In genomic region chr5:66814146-66814991, GRCh38 we compare ENCODE assay signal across 9 cellular contexts.
DNase-seq lines count a peak whose midpoint lies in the region; ATAC-seq, FAIRE-seq and TF ChIP-seq lines count a peak whose summit lies in the region.
"Had no signal": no experiment of that assay in that cellular context is flagged by ENCODE, and none has a peak within 500 bp of the region (broad histone marks: within the 10 kb centered on the region; RNA-seq: fewer than 3 reads in every experiment).

No MANE protein-coding gene starts in this region.

- no peak overlapping the region for H3K27ac ChIP-seq in testis

- H3K4me1 ChIP-seq in BE2C (no peaks in the 10 kb centered on the region), testis (no peaks in the 10 kb centered on the region)

- in situ Hi-C loops in GM13976 (cut with MboI; ENCODE audit: low sequenced_read_pairs, unreplicated experiment): no loop called here

- H3K27me3 ChIP-seq in BE2C (no peaks in the 10 kb centered on the region), testis (no peaks in the 10 kb centered on the region)

- intact Hi-C loops in testis (cut with DNase I; ENCODE audit: low total_unique reads): no loop called here

- 46 to 49% methylated on average over 6 of the region's 6 CpGs for WGBS in testis, 2 donors

- no peak for FAIRE-seq in HTR-8/SVneo (lab: Jason Lieb, UNC)

- no peak for TF ChIP-seq POLR2A in testis (IDR thresholded peaks at IDR 0.05)

- TF ChIP-seq CTCF in BE2C (IDR thresholded peaks at IDR 0.05; ENCODE audit: low read depth, low read length): peak; percentile 90
- peak; percentile 64 for TF ChIP-seq CTCF in GM13976 (IDR thresholded peaks at IDR 0.05; ENCODE audit: borderline replicate concordance, control extremely low read depth, extremely low read depth, insufficient read depth, missing control alignments)
- TF ChIP-seq CTCF in testis (IDR thresholded peaks at IDR 0.05): peak; percentile 68 to 76 (median 68)

- DNase-seq in BE2C: peak; percentile 59
- DNase-seq in GM13976 (ENCODE audit: low spot score): peak; percentile 59
- DNase-seq in HTR-8/SVneo (ENCODE audit: insufficient read length, low spot score): peak; percentile 22
- peak; percentile 46 for DNase-seq in cerebellar cortex (ENCODE audit: low spot score)
- peak; percentile 67 to 76 for DNase-seq in lung microvascular endothelial cell (ENCODE audit: low read depth in 2 of 2)
- DNase-seq in testis: peak; percentile 46
- DNase-seq: right cardiac atrium had no signal

- H3K36me3 ChIP-seq in BE2C (no peaks in the 10 kb centered on the region), testis (ENCODE audit: low read depth, missing control alignments) (no peaks in the 10 kb centered on the region)

- no peaks in the 10 kb centered on the region for H3K9me3 ChIP-seq in BE2C
- no peaks in the 10 kb centered on the region for H3K9me3 ChIP-seq in testis

- peak; percentile 88 for ATAC-seq in SK-N-SH treated with all-trans-retinoic acid at 6 μM for 48 hours
- no peak for ATAC-seq in HG03457 (IDR thresholded peaks at IDR 0.05; ENCODE audit: unreplicated experiment)

- H3K4me3 ChIP-seq in BE2C (ENCODE audit: low read depth, low read length) (no peak overlapping the region), testis (no peak overlapping the region)

TF ChIP-seq in SK-N-SH treated with all-trans-retinoic acid at 6 μM for 48 hours, 23 proteins besides CTCF, POLR2A, EP300 and RAD21:
- TF ChIP-seq ZC3H10 (CRISPR knock-in tag; IDR thresholded peaks at IDR 0.05) (no peak), ARNTL (CRISPR knock-in tag; IDR thresholded peaks at IDR 0.05; ENCODE audit: borderline replicate concordance, low read depth) (no peak), ZNF8 (CRISPR knock-in tag; IDR thresholded peaks at IDR 0.05) (no peak), ZNF565 (CRISPR knock-in tag; conservative IDR thresholded peaks at IDR 0.05; ENCODE audit: low read depth) (no peak), ZNF70 (CRISPR knock-in tag; IDR thresholded peaks at IDR 0.05) (no peak), OSR1 (CRISPR knock-in tag; IDR thresholded peaks at IDR 0.05) (no peak), GLIS3 (CRISPR knock-in tag; IDR thresholded peaks at IDR 0.05) (no peak), TOX (CRISPR knock-in tag; IDR thresholded peaks at IDR 0.05; ENCODE audit: borderline replicate concordance) (no peak)
- TF ChIP-seq, protein P1, sequence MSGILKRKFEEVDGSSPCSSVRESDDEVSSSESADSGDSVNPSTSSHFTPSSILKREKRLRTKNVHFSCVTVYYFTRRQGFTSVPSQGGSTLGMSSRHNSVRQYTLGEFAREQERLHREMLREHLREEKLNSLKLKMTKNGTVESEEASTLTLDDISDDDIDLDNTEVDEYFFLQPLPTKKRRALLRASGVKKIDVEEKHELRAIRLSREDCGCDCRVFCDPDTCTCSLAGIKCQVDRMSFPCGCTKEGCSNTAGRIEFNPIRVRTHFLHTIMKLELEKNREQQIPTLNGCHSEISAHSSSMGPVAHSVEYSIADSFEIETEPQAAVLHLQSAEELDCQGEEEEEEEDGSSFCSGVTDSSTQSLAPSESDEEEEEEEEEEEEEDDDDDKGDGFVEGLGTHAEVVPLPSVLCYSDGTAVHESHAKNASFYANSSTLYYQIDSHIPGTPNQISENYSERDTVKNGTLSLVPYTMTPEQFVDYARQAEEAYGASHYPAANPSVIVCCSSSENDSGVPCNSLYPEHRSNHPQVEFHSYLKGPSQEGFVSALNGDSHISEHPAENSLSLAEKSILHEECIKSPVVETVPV (CRISPR knock-in tag; IDR thresholded peaks at IDR 0.05): no peak
